In the genomic region with DNA sequence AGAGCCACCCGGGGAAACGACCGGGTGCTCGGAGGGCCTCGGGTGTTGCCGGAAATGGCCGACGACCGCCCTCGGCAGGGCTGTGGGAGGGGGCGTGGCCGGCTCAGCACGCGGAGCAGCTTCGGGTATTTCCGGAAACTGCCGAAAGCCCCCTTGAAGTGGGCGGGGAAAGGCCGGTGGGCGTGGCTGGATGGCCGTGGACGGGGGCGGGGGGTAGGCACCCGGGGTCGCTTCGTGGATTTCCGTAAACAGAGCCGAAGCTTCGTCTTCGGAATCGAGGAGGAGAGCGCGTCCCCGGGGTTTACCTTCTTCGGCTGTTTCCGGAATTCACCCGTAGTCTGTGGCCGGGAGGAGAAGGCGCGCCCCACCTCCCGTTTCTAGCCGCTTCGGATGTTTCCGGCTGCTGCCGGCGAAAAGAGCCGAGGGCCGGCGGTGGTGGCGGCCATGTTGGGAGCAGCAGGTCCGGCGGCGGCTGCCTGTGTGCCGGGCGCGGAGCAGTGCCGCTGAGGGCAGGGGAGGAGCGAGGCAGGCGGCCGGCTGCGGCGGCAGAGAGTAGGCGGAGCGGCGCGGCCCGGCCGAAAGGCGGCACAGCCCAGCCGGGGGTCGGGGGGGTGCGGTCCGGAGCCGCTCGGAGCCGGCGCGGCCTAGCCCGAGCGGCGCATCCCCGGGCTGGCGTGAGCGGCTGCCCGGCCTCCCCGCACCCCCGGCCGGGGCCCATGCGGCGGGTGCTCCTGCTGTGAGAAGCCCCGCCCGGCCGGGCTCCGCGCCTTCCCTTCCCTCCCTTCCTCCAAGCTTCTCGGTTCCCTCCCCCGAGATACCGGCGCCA, we compare ENCODE assay signal across 2 cellular contexts.
TF ChIP-seq lines count a peak whose summit lies in the region.

A gene (plus strand): TSS at position 429 of the 826 bp plus-strand sequence. CDS start 397 bp downstream, at position 826.

TF ChIP-seq in IMR-90, 13 proteins besides CTCF, POLR2A, EP300 and RAD21:
- no peak for TF ChIP-seq MAFK (IDR thresholded peaks at IDR 0.05; ENCODE audit: low read depth, low read length)
- peak; percentile 75 for TF ChIP-seq MAZ (IDR thresholded peaks at IDR 0.05; ENCODE audit: borderline replicate concordance, low read depth, low read length)
- TF ChIP-seq, protein P1, sequence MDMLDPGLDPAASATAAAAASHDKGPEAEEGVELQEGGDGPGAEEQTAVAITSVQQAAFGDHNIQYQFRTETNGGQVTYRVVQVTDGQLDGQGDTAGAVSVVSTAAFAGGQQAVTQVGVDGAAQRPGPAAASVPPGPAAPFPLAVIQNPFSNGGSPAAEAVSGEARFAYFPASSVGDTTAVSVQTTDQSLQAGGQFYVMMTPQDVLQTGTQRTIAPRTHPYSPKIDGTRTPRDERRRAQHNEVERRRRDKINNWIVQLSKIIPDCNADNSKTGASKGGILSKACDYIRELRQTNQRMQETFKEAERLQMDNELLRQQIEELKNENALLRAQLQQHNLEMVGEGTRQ (IDR thresholded peaks at IDR 0.05; ENCODE audit: low read depth, low read length) = peak; percentile 51; the same call in 1 of the 2 replicates
- peak; percentile 46; the same call in 1 of the 2 replicates for TF ChIP-seq CHD1 (IDR thresholded peaks at IDR 0.05; ENCODE audit: low read depth, low read length)

TF ChIP-seq in endothelial cell of umbilical vein, 7 proteins besides CTCF, POLR2A, EP300 and RAD21:
- TF ChIP-seq POLR2AphosphoS5 (IDR thresholded peaks at IDR 0.05; ENCODE audit: insufficient read depth, low read depth, low read length) (peak; percentile 83), EZH2 (IDR thresholded peaks at IDR 0.05; ENCODE audit: borderline replicate concordance, low read depth, low read length, severe bottlenecking) (no peak)
- TF ChIP-seq, protein P2, sequence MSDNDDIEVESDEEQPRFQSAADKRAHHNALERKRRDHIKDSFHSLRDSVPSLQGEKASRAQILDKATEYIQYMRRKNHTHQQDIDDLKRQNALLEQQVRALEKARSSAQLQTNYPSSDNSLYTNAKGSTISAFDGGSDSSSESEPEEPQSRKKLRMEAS (IDR thresholded peaks at IDR 0.05; ENCODE audit: insufficient read depth, insufficient read length) = no peak
TF ChIP-seq in endothelial cell of umbilical vein: peak in this region for 1.
